9 cellular contexts compared by ENCODE assay signal in genomic region chr6:11414564-11414963, GRCh38.
DNase-seq lines count a peak whose midpoint lies in the region; FAIRE-seq and TF ChIP-seq lines count a peak whose summit lies in the region.
"Had no signal": no experiment of that assay in that cellular context is flagged by ENCODE, and none has a peak within 500 bp of the region (broad histone marks: within the 10 kb centered on the region; RNA-seq: fewer than 3 reads in every experiment).

No MANE protein-coding gene starts in this region.

- H3K27ac ChIP-seq in CD8-positive, alpha-beta memory T cell (ENCODE audit: low read depth, low read length) = no peak overlapping the region
- H3K27ac ChIP-seq in hepatocyte (peak overlapping the region; percentile 38), tibial artery (peak overlapping the region in 1 of 2 donors; percentile 0)

- TF ChIP-seq CTCF in hepatocyte (IDR thresholded peaks at IDR 0.05; ENCODE audit: poor library complexity) (no peak), tibial artery (IDR thresholded peaks at IDR 0.05) (no peak)

- H3K4me1 Mint-ChIP-seq in CD8-positive, alpha-beta memory T cell = peaks cover 13 to 31% (median 26%) of the 10 kb centered on the region in 3 donors

- no peak for TF ChIP-seq POLR2A in H54 (IDR thresholded peaks at IDR 0.05; ENCODE audit: low read depth, low read length)

- CTCF ChIA-PET in CD8-positive, alpha-beta memory T cell (lab: Charles Lee) = interaction anchor here (1.1 to 2.8 kb wide), 3 partner anchors 17 to 242 kb away, joined by 3 to 9 read pairs (median 3); no protein-coding TSS in a partner anchor

- H3K36me3 ChIP-seq in CD8-positive, alpha-beta memory T cell (ENCODE audit: insufficient read depth, low read length) = no peaks in the 10 kb centered on the region
- H3K36me3 ChIP-seq in hepatocyte (replicated peaks; ENCODE audit: insufficient read depth, low read depth) (no peaks in the 10 kb centered on the region), tibial artery (no peaks in the 10 kb centered on the region)

- H3K27me3 Mint-ChIP-seq in CD8-positive, alpha-beta memory T cell = peaks cover 0 to 1% of the 10 kb centered on the region in 2 donors

- POLR2A ChIA-PET in CD8-positive, alpha-beta memory T cell (lab: Charles Lee) = interaction anchor here (1.2 kb wide), 1 partner anchor 33 kb away, joined by 6 read pairs; no protein-coding TSS in a partner anchor

- no peaks in the 10 kb centered on the region for H3K27me3 ChIP-seq in CD8-positive, alpha-beta memory T cell (ENCODE audit: insufficient read depth, low read length, poor library complexity, severe bottlenecking)
- H3K27me3 ChIP-seq in hepatocyte (no peaks in the 10 kb centered on the region), tibial artery (no peaks in the 10 kb centered on the region)

- H2AFZ ChIP-seq in hepatocyte = no peak overlapping the region

- 100% methylated on average over 1 of the region's 1 CpG for WGBS in hepatocyte (ENCODE audit: low lambda C conversion rate, missing lambda C conversion rate)

- H3K9me3 Mint-ChIP-seq in CD8-positive, alpha-beta memory T cell = no peaks in the 10 kb centered on the region

- no peak overlapping the region for H3K4me3 ChIP-seq in CD8-positive, alpha-beta memory T cell (ENCODE audit: low read length)
- H3K4me3 ChIP-seq in hepatocyte (no peak overlapping the region), tibial artery (no peak overlapping the region)

- FAIRE-seq in H54 (lab: Jason Lieb, UNC) = peak; percentile 78

- no peaks in the 10 kb centered on the region for H3K36me3 Mint-ChIP-seq in CD8-positive, alpha-beta memory T cell

- H3K4me3 Mint-ChIP-seq in CD8-positive, alpha-beta memory T cell = peak overlapping the region; percentile 23 to 62 (median 48)

- no peak overlapping the region for H3K4me2 ChIP-seq in hepatocyte

- H3K79me2 ChIP-seq in hepatocyte = no peaks in the 10 kb centered on the region

- H3K9me3 ChIP-seq in CD8-positive, alpha-beta memory T cell (ENCODE audit: low read length) = no peaks in the 10 kb centered on the region
- H3K9me3 ChIP-seq in hepatocyte (ENCODE audit: low read depth) (no peaks in the 10 kb centered on the region), tibial artery (no peaks in the 10 kb centered on the region)

- no peaks in the 10 kb centered on the region for H4K20me1 ChIP-seq in hepatocyte (ENCODE audit: insufficient read depth, poor library complexity, severe bottlenecking)

- peak overlapping the region; percentile 17 to 91 (median 73) for H3K27ac Mint-ChIP-seq in CD8-positive, alpha-beta memory T cell

- no peaks in the 10 kb centered on the region for H3K9me2 ChIP-seq in hepatocyte (replicated peaks; ENCODE audit: insufficient read depth)

- peak in 3 of 5 donors; percentile 47 to 57 (median 51) for DNase-seq in CD8-positive, alpha-beta memory T cell
- DNase-seq in H54 (ENCODE audit: insufficient read length, low spot score) = no peak
- DNase-seq in T-helper 2 cell = peak in 3 of 5 experiments; percentile 39 to 92 (median 47)
- peak; percentile 49 for DNase-seq in hepatocyte (ENCODE audit: low spot score)
- no peak for DNase-seq in superior temporal gyrus (ENCODE audit: extremely low spot score)
- DNase-seq in NCI-H2081 treated with DMSO at 0.1 percent for 48 hours (lab: John Stamatoyannopoulos, UW) = no peak
- DNase-seq in tibial artery = no peak
- DNase-seq in NCI-H2029 (lab: John Stamatoyannopoulos, UW) = no peak
- DNase-seq: NCI-H1436 had no signal

- no peaks in the 10 kb centered on the region for H3K4me1 ChIP-seq in CD8-positive, alpha-beta memory T cell (ENCODE audit: insufficient read depth, low read length)
- H3K4me1 ChIP-seq in hepatocyte (ENCODE audit: insufficient read depth) (peaks cover 4% of the 10 kb centered on the region), tibial artery (peaks cover 0 to 43% (median 20%) of the 10 kb centered on the region in 4 donors)

- intact Hi-C loops in tibial artery (cut with DNase I; ENCODE audit: low total_unique reads) = no loop called here

Comparison
In these comparisons a context has a peak if more than half of its experiments do, and no peak if none do; other contexts are left out.
1. DNase-seq: peak in CD8-positive, alpha-beta memory T cell (3 of 5), T-helper 2 cell (3 of 5) and hepatocyte (single experiment); none in H54 (single experiment), superior temporal gyrus (single experiment), NCI-H2081 treated with DMSO at 0.1 percent for 48 hours (single experiment), tibial artery (0 of 2) and NCI-H2029 (single experiment).